In the genomic region with DNA sequence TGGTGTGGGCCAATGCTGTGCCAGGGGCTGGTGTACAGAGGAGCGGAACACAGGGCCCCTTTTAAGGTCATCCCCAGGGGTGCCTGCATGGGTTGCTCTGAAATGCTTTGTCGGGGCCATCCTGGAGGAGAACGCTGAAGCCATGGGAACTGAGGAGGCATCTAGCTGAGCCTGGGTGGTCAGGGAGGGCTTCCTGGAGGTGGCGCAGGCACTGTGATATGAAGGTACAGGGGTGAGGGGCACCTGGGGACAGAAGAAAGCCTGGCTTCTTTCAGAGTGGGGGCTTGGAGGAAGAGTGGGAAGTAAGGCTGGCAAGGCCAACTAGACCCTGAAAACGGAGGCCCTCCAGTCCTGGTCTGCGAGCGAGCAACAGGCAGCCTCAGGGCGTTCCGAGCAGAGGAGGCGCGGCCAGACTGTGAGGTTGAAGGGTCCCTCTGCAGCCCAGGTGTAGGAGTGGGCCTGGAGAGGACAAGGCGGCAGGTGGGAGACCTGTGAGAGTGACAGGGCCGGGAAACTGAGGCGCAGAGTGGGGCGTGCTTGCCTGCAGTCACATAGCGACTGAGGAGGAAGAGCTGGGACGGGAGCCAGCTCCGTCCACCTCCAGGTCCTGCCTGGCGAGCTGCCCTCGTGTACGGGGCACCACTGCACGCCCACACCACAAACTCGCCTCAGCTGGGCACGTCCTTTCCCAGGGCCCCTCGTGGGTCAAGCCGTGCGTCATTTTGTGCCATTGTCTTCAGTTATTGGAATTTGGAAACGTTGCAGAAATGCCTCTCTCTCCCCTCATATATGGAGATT, we compare ENCODE assay signal across 1 cellular context.
TF ChIP-seq lines count a peak whose summit lies in the region.

No MANE protein-coding gene starts in this region.

TF ChIP-seq in A549, 52 proteins besides CTCF, POLR2A, EP300 and RAD21:
- TF ChIP-seq HDAC2 (IDR thresholded peaks at IDR 0.05) = no peak
- TF ChIP-seq ZFP36 (IDR thresholded peaks at IDR 0.05; ENCODE audit: borderline replicate concordance, partially characterized antibody) = peak; percentile 69
- no peak for TF ChIP-seq MAZ (IDR thresholded peaks at IDR 0.05; ENCODE audit: borderline replicate concordance, low read depth, low read length)
- no peak for TF ChIP-seq CEBPB (IDR thresholded peaks at IDR 0.05)
